ENCODE assay signal across 20 cellular contexts in genomic region chr15:69526086-69526485, GRCh38.
DNase-seq lines count a peak whose midpoint lies in the region; ATAC-seq, FAIRE-seq and TF ChIP-seq lines count a peak whose summit lies in the region.
"Had no signal": no experiment of that assay in that cellular context is flagged by ENCODE, and none has a peak within 500 bp of the region (broad histone marks: within the 10 kb centered on the region; RNA-seq: fewer than 3 reads in every experiment).

No MANE protein-coding gene starts in this region.

- DNase-seq in EL (peak; percentile 9), RCC 7860 (ENCODE audit: low spot score) (peak; percentile 33), fibroblast of the aortic adventitia (ENCODE audit: low read depth) (peak; percentile 12), posterior vena cava (ENCODE audit: low spot score) (peak; percentile 86), spleen (no peak), COR-L47 (lab: John Stamatoyannopoulos, UW) (no peak), adrenal gland (no peak)
- DNase-seq: activated CD4-positive, alpha-beta T cell treated with anti-CD3 and anti-CD28 coated beads, Interleukin-2, amount 10 ng/mL, durations not matched to agents 7 days and 5 days; activated CD8-positive, alpha-beta memory T cell treated with anti-CD3 and anti-CD28 coated beads, Interleukin-2, amount 50 U/mL, for 4 hours; DMS53; KG1; naive thymus-derived CD4-positive, alpha-beta T cell; NCI-H1092 treated with DMSO at 0.1 percent for 48 hours; NCI-H2107; NCI-H510A; ovary; SHP77; stimulated activated CD8-positive, alpha-beta memory T cell treated with anti-CD3 and anti-CD28 coated beads, Interleukin-4, amount 100 ng/mL, for 48 hours; T-cell had no signal

- H3K9me3 ChIP-seq in spleen: no peaks in the 10 kb centered on the region
- H3K9me3 ChIP-seq in adrenal gland (replicated peaks in 1 of 3): no peaks in the 10 kb centered on the region
- H3K9me3 ChIP-seq: ovary had no signal

- intact Hi-C loops in posterior vena cava (cut with DNase I) (no loop called here), spleen (cut with DNase I; ENCODE audit: low total_unique reads) (no loop called here), adrenal gland (cut with DNase I) (no loop called here)

- FAIRE-seq in RCC 7860 (lab: Jason Lieb, UNC): no peak

- H3K36me3 ChIP-seq in spleen (no peaks in the 10 kb centered on the region), adrenal gland (replicated peaks in 1 of 2) (no peaks in the 10 kb centered on the region)
- H3K36me3 ChIP-seq: ovary had no signal

- no peak for ATAC-seq in HG03565 (IDR thresholded peaks at IDR 0.05; ENCODE audit: unreplicated experiment)
- ATAC-seq: naive thymus-derived CD4-positive, alpha-beta T cell; T-cell had no signal

- H3K4me1 ChIP-seq in spleen: no peaks in the 10 kb centered on the region
- H3K4me1 ChIP-seq in adrenal gland (replicated peaks in 1 of 2): no peaks in the 10 kb centered on the region

- H3K27ac ChIP-seq in spleen (no peak overlapping the region), adrenal gland (no peak overlapping the region)
- H3K27ac ChIP-seq: ovary had no signal

- TF ChIP-seq CTCF in fibroblast of the aortic adventitia (IDR thresholded peaks at IDR 0.05; ENCODE audit: insufficient read depth, low read length) (no peak), spleen (IDR thresholded peaks at IDR 0.05 in 8 of 11, conservative IDR thresholded peaks at IDR 0.05 in 3 of 11) (no peak), adrenal gland (IDR thresholded peaks at IDR 0.05) (no peak)

- H3K27me3 ChIP-seq in spleen (replicated peaks in 1 of 7) (peaks cover 0 to 58% (median 0%) of the 10 kb centered on the region in 7 donors), adrenal gland (no peaks in the 10 kb centered on the region)
- H3K27me3 ChIP-seq: ovary had no signal

- H3K4me3 ChIP-seq in fibroblast of the aortic adventitia (ENCODE audit: low read depth, low read length) (no peak overlapping the region), spleen (no peak overlapping the region), adrenal gland (no peak overlapping the region)
- H3K4me3 ChIP-seq: ovary had no signal

- 65 to 79% (median 78%) methylated on average over 9 of the region's 9 CpGs for WGBS in spleen, 5 donors
- 71 to 82% (median 77%) methylated on average over 7 to 9 of the region's 9 CpGs for WGBS in adrenal gland, 4 donors

- TF ChIP-seq POLR2A in spleen (IDR thresholded peaks at IDR 0.05): no peak
- no peak for TF ChIP-seq POLR2A in adrenal gland (IDR thresholded peaks at IDR 0.05)

Comparison
In these comparisons a context has a peak if more than half of its experiments do, and no peak if none do; other contexts are left out.
1. DNase-seq: peak in EL (single experiment), RCC 7860 (single experiment), fibroblast of the aortic adventitia (single experiment) and posterior vena cava (single experiment); none in spleen (single experiment), COR-L47 (single experiment) and adrenal gland (0 of 7).